1 cellular context compared by ENCODE assay signal in genomic region chr18:63619661-63620060, GRCh38.
TF ChIP-seq lines count a peak whose summit lies in the region.

No MANE protein-coding gene starts in this region.

TF ChIP-seq in GM23338, 12 proteins besides CTCF, POLR2A, EP300 and RAD21 (continued from another document):
- TF ChIP-seq JUNB (IDR thresholded peaks at IDR 0.05; ENCODE audit: unreplicated experiment) (no peak), ETS1 (IDR thresholded peaks at IDR 0.05) (no peak), NANOG (IDR thresholded peaks at IDR 0.05; ENCODE audit: borderline replicate concordance) (no peak), EZH2 (IDR thresholded peaks at IDR 0.05; ENCODE audit: low read depth, unreplicated experiment) (no peak), CREB1 (CRISPR knock-in tag; IDR thresholded peaks at IDR 0.05; ENCODE audit: low read depth) (no peak), STAT1 (IDR thresholded peaks at IDR 0.05; ENCODE audit: unreplicated experiment) (no peak), REST (IDR thresholded peaks at IDR 0.05; ENCODE audit: unreplicated experiment) (no peak)
TF ChIP-seq in GM23338: peak in this region for 0.
